ENCODE assay signal across 13 cellular contexts in the genomic region with DNA sequence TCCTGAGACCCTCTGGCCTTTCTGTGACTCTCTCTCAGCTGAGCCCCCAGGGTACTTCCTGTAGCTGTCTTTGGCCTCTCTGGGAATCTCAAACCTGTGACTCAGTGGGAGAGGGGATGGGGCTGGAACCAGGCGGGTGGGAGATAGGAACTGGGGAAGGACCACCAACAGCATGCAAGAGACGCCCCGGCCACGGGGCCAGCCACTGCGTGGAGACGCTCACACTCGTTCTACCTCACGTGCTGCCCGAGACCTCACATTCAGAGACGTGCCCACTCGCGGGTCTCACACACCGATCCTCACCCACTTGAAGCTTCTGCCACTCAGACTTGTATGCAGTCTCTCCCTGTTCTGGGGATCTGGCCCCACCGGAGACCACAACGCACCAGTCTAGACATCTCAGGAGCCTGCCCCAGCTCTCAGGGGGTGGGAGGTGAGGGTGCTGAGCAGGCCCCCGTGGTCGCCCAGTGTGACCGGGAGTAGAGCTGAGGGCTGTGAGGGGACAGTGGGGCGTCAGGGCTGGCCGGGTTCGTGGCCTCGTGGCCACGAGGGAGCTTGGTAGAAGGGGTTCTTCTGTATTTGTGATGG. TPM values are rescaled to one million over a fixed set of nuclear protein-coding genes. Genes with fewer than 3 reads are reported as not detected.
A peak's percentile ranks its signal among the peaks of the same experiment; 100 is the strongest.
DNase-seq lines count a peak whose midpoint lies in the region; ATAC-seq and TF ChIP-seq lines count a peak whose summit lies in the region.
"Had no signal": no experiment of that assay in that cellular context is flagged by ENCODE, and none has a peak within 500 bp of the region (broad histone marks: within the 10 kb centered on the region; RNA-seq: fewer than 3 reads in every experiment).

No MANE protein-coding gene starts in this region.

- H3K27ac ChIP-seq in breast epithelium (no peak overlapping the region), stomach smooth muscle (ENCODE audit: low read length) (no peak overlapping the region)
- H3K27ac ChIP-seq: lower lobe of right lung, pancreas had no signal

- peaks cover 7% of the 10 kb centered on the region for H3K4me1 Mint-ChIP-seq in MCF 10A (ENCODE audit: insufficient read depth, unreplicated experiment)
- peaks cover 2% of the 10 kb centered on the region for H3K4me1 Mint-ChIP-seq in activated T-helper 2 cell treated with anti-CD3 and anti-CD28 coated beads, Interferon-gamma antibody, Interleukin-2, Interleukin-4, amounts not matched to agents 10 μg/mL and 5 μg/mL and 100 μg/mL, durations not matched to agents 14 hours and 24 hours and 36 hours (ENCODE audit: low read depth)

- H3K36me3 ChIP-seq in breast epithelium (no peaks in the 10 kb centered on the region), stomach smooth muscle (ENCODE audit: control insufficient read depth in 2 of 2, insufficient read depth in 2 of 2, low read length in 2 of 2) (no peaks in the 10 kb centered on the region)
- H3K36me3 ChIP-seq: lower lobe of right lung, pancreas had no signal

- no peak for DNase-seq in breast epithelium (ENCODE audit: low spot score in 2 of 2)
- DNase-seq in MCF 10A (ENCODE audit: unreplicated experiment), result no peak
- no peak for DNase-seq in activated T-helper 2 cell treated with anti-CD3 and anti-CD28 coated beads, Interferon-gamma antibody, Interleukin-2, Interleukin-4, amounts not matched to agents 10 μg/mL and 5 μg/mL and 100 μg/mL, durations not matched to agents 14 hours and 24 hours and 36 hours (ENCODE audit: low spot score)
- no peak for DNase-seq in left colon
- DNase-seq in ecto neural progenitor cell (ENCODE audit: low spot score), result no peak
- no peak for DNase-seq in NCI-H446 (lab: John Stamatoyannopoulos, UW)
- no peak for DNase-seq in HuH-7.5 (ENCODE audit: low spot score)
- DNase-seq: hippocampal formation, lower lobe of right lung, NCI-H2081, SIG-M5 had no signal

- BruUV-seq in MCF 10A (replicated peaks; lab: Mats Ljungman, UMichigan), result no TSS peak

- no peak overlapping the region for H3K4me3 Mint-ChIP-seq in MCF 10A (ENCODE audit: unreplicated experiment)
- H3K4me3 Mint-ChIP-seq in activated T-helper 2 cell treated with anti-CD3 and anti-CD28 coated beads, Interferon-gamma antibody, Interleukin-2, Interleukin-4, amounts not matched to agents 10 μg/mL and 5 μg/mL and 100 μg/mL, durations not matched to agents 14 hours and 24 hours and 36 hours (ENCODE audit: low read depth), result peak overlapping the region; percentile 73

- H3K27me3 ChIP-seq in breast epithelium (peaks cover 0 to 8% of the 10 kb centered on the region in 2 donors), stomach smooth muscle (ENCODE audit: control insufficient read depth in 1 of 2, insufficient read depth in 2 of 2, low read length in 2 of 2) (peaks cover 12% of the 10 kb centered on the region in 2 donors)
- H3K27me3 ChIP-seq: pancreas had no signal

- peak; percentile 4 for ATAC-seq in left colon

- TF ChIP-seq CTCF in breast epithelium (IDR thresholded peaks at IDR 0.05) (no peak), MCF 10A (IDR thresholded peaks at IDR 0.05; ENCODE audit: unreplicated experiment) (no peak)

- H3K36me3 Mint-ChIP-seq in MCF 10A (ENCODE audit: insufficient read depth, unreplicated experiment), result no peaks in the 10 kb centered on the region
- H3K36me3 Mint-ChIP-seq in activated T-helper 2 cell treated with anti-CD3 and anti-CD28 coated beads, Interferon-gamma antibody, Interleukin-2, Interleukin-4, amounts not matched to agents 10 μg/mL and 5 μg/mL and 100 μg/mL, durations not matched to agents 14 hours and 24 hours and 36 hours (ENCODE audit: low read depth), result no peaks in the 10 kb centered on the region

- no peak overlapping the region for H3K9ac ChIP-seq in stomach smooth muscle (ENCODE audit: low read length in 2 of 2)

- H3K4me1 ChIP-seq in breast epithelium (no peaks in the 10 kb centered on the region), stomach smooth muscle (ENCODE audit: control insufficient read depth, insufficient read depth, low read length) (peaks cover 9% of the 10 kb centered on the region)
- H3K4me1 ChIP-seq: pancreas had no signal

- H3K9me3 ChIP-seq in breast epithelium, result no peaks in the 10 kb centered on the region
- peaks cover 0 to under 1% of the 10 kb centered on the region in 2 donors for H3K9me3 ChIP-seq in stomach smooth muscle (ENCODE audit: control insufficient read depth in 2 of 2, low read length in 2 of 2)
- H3K9me3 ChIP-seq: lower lobe of right lung, pancreas had no signal

- H3K4me3 ChIP-seq in breast epithelium (peak overlapping the region in 2 of 3 donors; percentile 46 to 63), stomach smooth muscle (ENCODE audit: low read length in 2 of 2) (peak overlapping the region; percentile 15 to 25)

- H3K27ac Mint-ChIP-seq in MCF 10A (ENCODE audit: low read depth, unreplicated experiment), result no peak overlapping the region
- no peak overlapping the region for H3K27ac Mint-ChIP-seq in activated T-helper 2 cell treated with anti-CD3 and anti-CD28 coated beads, Interferon-gamma antibody, Interleukin-2, Interleukin-4, amounts not matched to agents 10 μg/mL and 5 μg/mL and 100 μg/mL, durations not matched to agents 14 hours and 24 hours and 36 hours

- POLR2A ChIA-PET in MCF 10A (lab: Yijun Ruan, JAX), result interaction anchor here (0.5 to 0.8 kb wide), 2 partner anchors 169 to 180 kb away, joined by 4 to 6 read pairs; a partner anchor contains a TSS

- intact Hi-C loops in breast epithelium (cut with DNase I; ENCODE audit: low total_unique reads) (no loop called here), MCF 10A (cut with micrococcal nuclease) (no loop called here), left colon (cut with DNase I, micrococcal nuclease) (no loop called here)
- intact Hi-C loops in activated T-helper 2 cell treated with anti-CD3 and anti-CD28 coated beads, Interferon-gamma antibody, Interleukin-2, Interleukin-4, amounts not matched to agents 10 μg/mL and 5 μg/mL and 100 μg/mL, durations not matched to agents 14 hours and 24 hours and 36 hours (cut with micrococcal nuclease), result loop anchor here (2.0 to 5.0 kb wide), 3 partner anchors 21 to 179 kb away; a partner anchor contains a TSS

- H3K27me3 Mint-ChIP-seq in MCF 10A (ENCODE audit: insufficient read depth, unreplicated experiment), result no peaks in the 10 kb centered on the region
- H3K27me3 Mint-ChIP-seq in activated T-helper 2 cell treated with anti-CD3 and anti-CD28 coated beads, Interferon-gamma antibody, Interleukin-2, Interleukin-4, amounts not matched to agents 10 μg/mL and 5 μg/mL and 100 μg/mL, durations not matched to agents 14 hours and 24 hours and 36 hours (ENCODE audit: low read depth), result peaks cover 4% of the 10 kb centered on the region

- H3K9me3 Mint-ChIP-seq in MCF 10A (ENCODE audit: unreplicated experiment), result no peaks in the 10 kb centered on the region
- no peaks in the 10 kb centered on the region for H3K9me3 Mint-ChIP-seq in activated T-helper 2 cell treated with anti-CD3 and anti-CD28 coated beads, Interferon-gamma antibody, Interleukin-2, Interleukin-4, amounts not matched to agents 10 μg/mL and 5 μg/mL and 100 μg/mL, durations not matched to agents 14 hours and 24 hours and 36 hours

- CTCF ChIA-PET in MCF 10A (lab: Yijun Ruan, JAX), result interaction anchor here (0.6 to 1.3 kb wide), 5 partner anchors 10 to 1356 kb away, joined by 3 to 4 read pairs (median 3); a partner anchor contains a TSS

- no peak for TF ChIP-seq POLR2A in breast epithelium (IDR thresholded peaks at IDR 0.05)

RNA-seq across cellular contexts. Expression of a gene that starts 13.8 kb away (rescaled TPM):
- 1 to 10 TPM in 1 of 3 donors, under 1 TPM in 2; 0.64 to 1.2 (median 0.98) TPM for total RNA-seq in breast epithelium
- total RNA-seq in MCF 10A (2022), result 3.0 and 3.7 TPM in 2 replicates
- total RNA-seq in activated T-helper 2 cell treated with anti-CD3 and anti-CD28 coated beads, Interferon-gamma antibody, Interleukin-2, Interleukin-4, amounts not matched to agents 10 μg/mL and 5 μg/mL and 100 μg/mL, durations not matched to agents 14 hours and 24 hours and 36 hours, result 3.0 and 3.6 TPM in 2 replicates
- total RNA-seq in left colon, result 1 to 10 TPM; 1.7 to 1.9 TPM

RNA-seq across cellular contexts. Expression of a gene that starts 34.2 kb away (rescaled TPM):
- total RNA-seq in breast epithelium (not detected), MCF 10A (2022) (not detected in 2 replicates), left colon (not detected)
- not detected in 2 replicates for total RNA-seq in activated T-helper 2 cell treated with anti-CD3 and anti-CD28 coated beads, Interferon-gamma antibody, Interleukin-2, Interleukin-4, amounts not matched to agents 10 μg/mL and 5 μg/mL and 100 μg/mL, durations not matched to agents 14 hours and 24 hours and 36 hours
- total RNA-seq: lower lobe of right lung had no signal

RNA-seq across cellular contexts. Expression of a gene that starts 34.3 kb away (rescaled TPM):
- 1 to 10 TPM in 1 of 3 donors, not detected in 2; 1.6 TPM for total RNA-seq in breast epithelium
- total RNA-seq in MCF 10A (2022), result not detected in 2 replicates
- not detected in 2 replicates for total RNA-seq in activated T-helper 2 cell treated with anti-CD3 and anti-CD28 coated beads, Interferon-gamma antibody, Interleukin-2, Interleukin-4, amounts not matched to agents 10 μg/mL and 5 μg/mL and 100 μg/mL, durations not matched to agents 14 hours and 24 hours and 36 hours
- total RNA-seq in left colon, result not detected
- total RNA-seq: lower lobe of right lung had no signal

RNA-seq across cellular contexts. Expression of a gene that starts 47.0 kb away (rescaled TPM):
- 1 to 10 TPM in 1 of 3 donors, not detected in 2; 2.3 TPM for total RNA-seq in breast epithelium
- 0.09 and 0.39 TPM in 2 replicates for total RNA-seq in MCF 10A (2022)
- 0.30 and 0.64 TPM in 2 replicates for total RNA-seq in activated T-helper 2 cell treated with anti-CD3 and anti-CD28 coated beads, Interferon-gamma antibody, Interleukin-2, Interleukin-4, amounts not matched to agents 10 μg/mL and 5 μg/mL and 100 μg/mL, durations not matched to agents 14 hours and 24 hours and 36 hours
- 100 to 1,000 TPM in 1 of 2 donors, 10 to 100 TPM in 1; 93.4 to 141 TPM for total RNA-seq in left colon

RNA-seq across cellular contexts. Expression of a gene that starts 51.1 kb away (rescaled TPM):
- total RNA-seq in breast epithelium (10 to 100 TPM; 10.4 to 20.0 (median 18.3) TPM), MCF 10A (2022) (36.7 and 47.5 TPM in 2 replicates), left colon (10 to 100 TPM; 34.8 to 37.2 TPM)
- 32.7 and 33.9 TPM in 2 replicates for total RNA-seq in activated T-helper 2 cell treated with anti-CD3 and anti-CD28 coated beads, Interferon-gamma antibody, Interleukin-2, Interleukin-4, amounts not matched to agents 10 μg/mL and 5 μg/mL and 100 μg/mL, durations not matched to agents 14 hours and 24 hours and 36 hours
